ENCODE assay signal across 8 cellular contexts in genomic region chr18:57630002-57630758, GRCh38. TPM values are rescaled to one million over a fixed set of nuclear protein-coding genes. Genes with fewer than 3 reads are reported as not detected.
DNase-seq lines count a peak whose midpoint lies in the region; ATAC-seq, FAIRE-seq and TF ChIP-seq lines count a peak whose summit lies in the region.

No MANE protein-coding gene starts in this region.

- H3K27ac ChIP-seq in heart right ventricle (peak overlapping the region in 9 of 10 donors; percentile 71 to 91 (median 77)), upper lobe of left lung (peak overlapping the region; percentile 65 to 90 (median 86))

- TF ChIP-seq POLR2A in GM12891 (IDR thresholded peaks at IDR 0.05; ENCODE audit: low read depth, low read length) (no peak), upper lobe of left lung (IDR thresholded peaks at IDR 0.05) (peak in 1 of 4 donors; percentile 43)

- intact Hi-C loops in heart right ventricle (cut with DNase I): loop anchor here in 6 of 10 donors (5.0 to 10.0 kb wide), 6 partner anchors 65 to 495 kb away; partner anchors contain the start of genes NEDD4L (in 2 of the 6) and ATP8B1 (in 1 of the 6)
- intact Hi-C loops in posterior cingulate gyrus (cut with DNase I): loop anchor here (1.0 to 2.0 kb wide), 2 partner anchors 9 to 413 kb away; partner anchors contain the start of gene NARS1

- H3K9me3 ChIP-seq in heart right ventricle (no peaks in the 10 kb centered on the region), upper lobe of left lung (no peaks in the 10 kb centered on the region)

- 3 to 8% methylated on average over 52 of the region's 52 CpGs for WGBS in heart right ventricle, 2 donors
- 5% methylated on average over 29 to 51 of the region's 52 CpGs for WGBS in upper lobe of left lung, 2 donors

- H3K36me3 ChIP-seq in heart right ventricle (no peaks in the 10 kb centered on the region), upper lobe of left lung (no peaks in the 10 kb centered on the region)

- peak in 1 of 4 donors; percentile 81 for TF ChIP-seq EP300 in upper lobe of left lung (IDR thresholded peaks at IDR 0.05)

- H3K27me3 ChIP-seq in heart right ventricle (no peaks in the 10 kb centered on the region), upper lobe of left lung (no peaks in the 10 kb centered on the region)

- DNase-seq in GM12891 (ENCODE audit: insufficient read length, low spot score) (peak; percentile 82), NCI-H1436 (lab: John Stamatoyannopoulos, UW) (peak; percentile 91), SW480 (ENCODE audit: low spot score) (peak; percentile 84), amniotic epithelial cell (ENCODE audit: low read depth) (peak; percentile 93), heart right ventricle (peak; percentile 97), posterior cingulate gyrus (peak; percentile 95 to 99 (median 97)), upper lobe of left lung (peak; percentile 98 to 99)

- H3K4me1 ChIP-seq in heart right ventricle: peaks cover 0 to 19% (median 7%) of the 10 kb centered on the region in 9 donors
- peaks cover 12 to 22% (median 14%) of the 10 kb centered on the region in 4 donors for H3K4me1 ChIP-seq in upper lobe of left lung

- ATAC-seq in HG02852 (IDR thresholded peaks at IDR 0.05; ENCODE audit: unreplicated experiment): peak; percentile 93
- peak; percentile 97 to 100 (median 99) for ATAC-seq in heart right ventricle
- peak; percentile 98 to 100 for ATAC-seq in upper lobe of left lung (ENCODE audit: low FRiP score in 2 of 2)

- peak; percentile 39 to 92 (median 78) for TF ChIP-seq CTCF in heart right ventricle (IDR thresholded peaks at IDR 0.05)
- TF ChIP-seq CTCF in upper lobe of left lung (IDR thresholded peaks at IDR 0.05): peak; percentile 66 to 92 (median 82)

- H3K4me3 ChIP-seq in heart right ventricle: peak overlapping the region; percentile 50 to 77 (median 64)
- H3K4me3 ChIP-seq in upper lobe of left lung: peak overlapping the region; percentile 58 to 72 (median 64)

- peak; percentile 94 for FAIRE-seq in GM12891 (lab: Jason Lieb, UNC)

TF ChIP-seq in GM12891, 5 proteins besides CTCF, POLR2A, EP300 and RAD21:
- no peak for TF ChIP-seq PAX5 (IDR thresholded peaks at IDR 0.05; ENCODE audit: insufficient read depth, low read length, severe bottlenecking)
- no peak for TF ChIP-seq POU2F2 (IDR thresholded peaks at IDR 0.05; ENCODE audit: low read depth, low read length)
- TF ChIP-seq SPI1 (IDR thresholded peaks at IDR 0.05; ENCODE audit: low read depth, low read length): peak; percentile 77
- TF ChIP-seq TAF1 (IDR thresholded peaks at IDR 0.05; ENCODE audit: low read depth, low read length): peak; percentile 46; the same call in 1 of the 2 replicates
- TF ChIP-seq POLR2AphosphoS5 (IDR thresholded peaks at IDR 0.05; ENCODE audit: low read depth, low read length): no peak

RNA-seq across cellular contexts. Expression of gene NARS1, which starts 8.5 kb away (rescaled TPM):
- 50.9 TPM for polyA plus RNA-seq in GM12891 (2012; ENCODE audit: low read depth, missing spikeins)
- total RNA-seq in heart right ventricle: 100 to 1,000 TPM in 9 of 10 donors, 10 to 100 TPM in 1; 86.8 to 155 (median 129) TPM
- 10 to 100 TPM; 62.0 to 86.2 TPM for polyA plus RNA-seq in heart right ventricle
- total RNA-seq in upper lobe of left lung: 100 to 1,000 TPM in 3 of 6 donors, 10 to 100 TPM in 3; 55.8 to 112 (median 99.0) TPM

RNA-seq across cellular contexts. Expression of gene FECH, which starts 43.7 kb away (rescaled TPM):
- polyA plus RNA-seq in GM12891 (2012; ENCODE audit: low read depth, missing spikeins): 12.0 TPM
- 10 to 100 TPM; 30.7 to 55.7 (median 40.5) TPM for total RNA-seq in heart right ventricle
- 1 to 10 TPM; 4.3 to 9.1 TPM for polyA plus RNA-seq in heart right ventricle
- total RNA-seq in upper lobe of left lung: 10 to 100 TPM; 11.4 to 27.2 (median 22.1) TPM

Comparison
In these comparisons a context has a peak if more than half of its experiments do, and no peak if none do; other contexts are left out.
1. Peak in every context shown above with its lines: DNase-seq, ATAC-seq, H3K4me3 ChIP-seq and H3K27ac ChIP-seq.